Comparison of ENCODE assay signal across 1 cellular context in the genomic region with DNA sequence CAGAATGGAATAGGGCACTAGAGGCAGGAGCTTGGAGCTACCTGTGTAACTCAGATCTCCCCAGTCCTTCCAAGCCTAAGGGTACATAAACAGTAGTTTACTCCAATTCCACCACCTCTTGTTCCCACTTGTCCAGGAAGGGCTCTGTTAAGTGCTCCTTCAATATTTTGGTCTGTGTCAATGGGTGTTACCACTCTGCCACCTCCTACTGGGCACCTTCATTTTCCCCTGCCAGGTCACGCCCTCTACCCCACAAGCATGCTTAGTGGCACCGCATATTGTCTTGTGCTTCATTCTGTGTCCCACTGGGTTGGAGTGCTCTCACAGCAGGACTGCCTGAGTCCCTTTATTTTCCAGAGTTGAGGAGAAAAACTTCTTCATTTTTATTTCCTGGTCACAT.
TF ChIP-seq lines count a peak whose summit lies in the region.

No MANE protein-coding gene starts in this region.

TF ChIP-seq in HEK293, 187 proteins besides CTCF, POLR2A, EP300 and RAD21 (continued from another document):
- TF ChIP-seq, protein P1, sequence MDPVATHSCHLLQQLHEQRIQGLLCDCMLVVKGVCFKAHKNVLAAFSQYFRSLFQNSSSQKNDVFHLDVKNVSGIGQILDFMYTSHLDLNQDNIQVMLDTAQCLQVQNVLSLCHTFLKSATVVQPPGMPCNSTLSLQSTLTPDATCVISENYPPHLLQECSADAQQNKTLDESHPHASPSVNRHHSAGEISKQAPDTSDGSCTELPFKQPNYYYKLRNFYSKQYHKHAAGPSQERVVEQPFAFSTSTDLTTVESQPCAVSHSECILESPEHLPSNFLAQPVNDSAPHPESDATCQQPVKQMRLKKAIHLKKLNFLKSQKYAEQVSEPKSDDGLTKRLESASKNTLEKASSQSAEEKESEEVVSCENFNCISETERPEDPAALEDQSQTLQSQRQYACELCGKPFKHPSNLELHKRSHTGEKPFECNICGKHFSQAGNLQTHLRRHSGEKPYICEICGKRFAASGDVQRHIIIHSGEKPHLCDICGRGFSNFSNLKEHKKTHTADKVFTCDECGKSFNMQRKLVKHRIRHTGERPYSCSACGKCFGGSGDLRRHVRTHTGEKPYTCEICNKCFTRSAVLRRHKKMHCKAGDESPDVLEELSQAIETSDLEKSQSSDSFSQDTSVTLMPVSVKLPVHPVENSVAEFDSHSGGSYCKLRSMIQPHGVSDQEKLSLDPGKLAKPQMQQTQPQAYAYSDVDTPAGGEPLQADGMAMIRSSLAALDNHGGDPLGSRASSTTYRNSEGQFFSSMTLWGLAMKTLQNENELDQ (tag by site-specific recombination; IDR thresholded peaks at IDR 0.05; ENCODE audit: low read depth), result 0 out of 2 replicates have a peak, but pooled peaks have one; percentile 44
- no peak for TF ChIP-seq YY1 (tag by site-specific recombination; IDR thresholded peaks at IDR 0.05)
- TF ChIP-seq, protein P2, sequence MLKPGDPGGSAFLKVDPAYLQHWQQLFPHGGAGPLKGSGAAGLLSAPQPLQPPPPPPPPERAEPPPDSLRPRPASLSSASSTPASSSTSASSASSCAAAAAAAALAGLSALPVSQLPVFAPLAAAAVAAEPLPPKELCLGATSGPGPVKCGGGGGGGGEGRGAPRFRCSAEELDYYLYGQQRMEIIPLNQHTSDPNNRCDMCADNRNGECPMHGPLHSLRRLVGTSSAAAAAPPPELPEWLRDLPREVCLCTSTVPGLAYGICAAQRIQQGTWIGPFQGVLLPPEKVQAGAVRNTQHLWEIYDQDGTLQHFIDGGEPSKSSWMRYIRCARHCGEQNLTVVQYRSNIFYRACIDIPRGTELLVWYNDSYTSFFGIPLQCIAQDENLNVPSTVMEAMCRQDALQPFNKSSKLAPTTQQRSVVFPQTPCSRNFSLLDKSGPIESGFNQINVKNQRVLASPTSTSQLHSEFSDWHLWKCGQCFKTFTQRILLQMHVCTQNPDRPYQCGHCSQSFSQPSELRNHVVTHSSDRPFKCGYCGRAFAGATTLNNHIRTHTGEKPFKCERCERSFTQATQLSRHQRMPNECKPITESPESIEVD (tag by site-specific recombination; IDR thresholded peaks at IDR 0.05), result no peak
- TF ChIP-seq ZIC2 (tag by site-specific recombination; IDR thresholded peaks at IDR 0.05), result peak; percentile 98
- TF ChIP-seq ZNF837 (tag by site-specific recombination; IDR thresholded peaks at IDR 0.05), result no peak
- TF ChIP-seq ZFP37 (tag by site-specific recombination; IDR thresholded peaks at IDR 0.05), result no peak
- no peak for TF ChIP-seq ZNF391 (tag by site-specific recombination; IDR thresholded peaks at IDR 0.05; ENCODE audit: borderline replicate concordance, low read depth)
